In genomic region chr2:241609859-241610793, GRCh38 we compare ENCODE assay signal across 8 cellular contexts. TPM values are rescaled to one million over a fixed set of nuclear protein-coding genes. Genes with fewer than 3 reads are reported as not detected.
DNase-seq lines count a peak whose midpoint lies in the region; ATAC-seq and TF ChIP-seq lines count a peak whose summit lies in the region.

No MANE protein-coding gene starts in this region.

- peaks cover 3 to 10% (median 5%) of the 10 kb centered on the region in 4 donors for H3K36me3 ChIP-seq in liver (ENCODE audit: control insufficient read depth in 4 of 4, insufficient read depth in 3 of 4, low read depth in 1 of 4, low read length in 3 of 4)

- H3K27me3 ChIP-seq in liver (ENCODE audit: control insufficient read depth in 4 of 4, insufficient read depth in 4 of 4, low read length in 3 of 4) = no peaks in the 10 kb centered on the region

- peak overlapping the region in 2 of 3 donors; percentile 30 to 57 for H3K4me3 ChIP-seq in liver (ENCODE audit: low read depth in 1 of 3, low read length in 3 of 3)

- H3K9ac ChIP-seq in liver (ENCODE audit: low read depth in 1 of 2, low read length in 2 of 2) = peak overlapping the region in 1 of 2 donors; percentile 6

- WGBS in liver = 14% methylated on average over 76 of the region's 76 CpGs

- H3K27ac ChIP-seq in liver (ENCODE audit: low read depth in 1 of 2, low read length in 2 of 2) = no peak overlapping the region

- H3K9me3 ChIP-seq in liver (ENCODE audit: control insufficient read depth in 4 of 4, low read length in 3 of 4) = no peaks in the 10 kb centered on the region

- TF ChIP-seq CTCF in GM12873 (IDR thresholded peaks at IDR 0.05; ENCODE audit: insufficient read depth, low read depth, low read length, missing control alignments) = peak; percentile 68
- TF ChIP-seq CTCF in liver (IDR thresholded peaks at IDR 0.05; ENCODE audit: low read depth, low read length, missing input control) = peak; percentile 49

- peak; percentile 54 to 69 for TF ChIP-seq RAD21 in liver (IDR thresholded peaks at IDR 0.05)

- H3K4me1 ChIP-seq in liver (ENCODE audit: control insufficient read depth in 4 of 4, insufficient read depth in 4 of 4, low read length in 3 of 4) = peaks cover 2 to 8% (median 6%) of the 10 kb centered on the region in 4 donors

- DNase-seq in NCI-H2029 (lab: John Stamatoyannopoulos, UW) (peak; percentile 89), dermis blood vessel endothelial cell (peak; percentile 89), H4 (ENCODE audit: low spot score) (no peak)
- peak; percentile 91 for DNase-seq in activated CD4-positive, alpha-beta T cell treated with anti-CD3 and anti-CD28 coated beads, Interleukin-2, amount 50 U/mL, for 1 hour
- DNase-seq in stimulated activated CD4-positive, alpha-beta T cell treated with anti-CD3 and anti-CD28 coated beads, Interleukin-4, amount 100 ng/mL, for 1 hour = peak; percentile 92

- peak; percentile 94 for ATAC-seq in HG02642 (IDR thresholded peaks at IDR 0.05; ENCODE audit: poor library complexity, unreplicated experiment)

TF ChIP-seq in liver, 16 proteins besides CTCF, POLR2A, EP300 and RAD21:
- TF ChIP-seq YY1 (IDR thresholded peaks at IDR 0.05) (no peak), ZBTB33 (IDR thresholded peaks at IDR 0.05) (no peak), HNF4G (IDR thresholded peaks at IDR 0.05) (no peak), GABPA (IDR thresholded peaks at IDR 0.05 in 1 of 2, conservative IDR thresholded peaks at IDR 0.05 in 1 of 2) (no peak), REST (IDR thresholded peaks at IDR 0.05) (no peak), NR2F2 (IDR thresholded peaks at IDR 0.05) (no peak)

RNA-seq across cellular contexts. Expression of gene THAP4, which starts 26.8 kb away (rescaled TPM):
- 37.8 and 46.6 TPM in 2 replicates for total RNA-seq in dermis blood vessel endothelial cell
- 10 to 100 TPM; 16.8 to 20.5 TPM for total RNA-seq in liver
- polyA plus RNA-seq in liver = 10 to 100 TPM; 24.8 to 33.1 TPM
- total RNA-seq in H4 (2014; rRNA removed; shearing (Covaris generic)) = 30.1 and 39.9 TPM in 2 replicates

RNA-seq across cellular contexts. Expression of gene ATG4B, which starts 27.4 kb away (rescaled TPM):
- total RNA-seq in dermis blood vessel endothelial cell = 66.4 and 88.5 TPM in 2 replicates
- total RNA-seq in liver = 10 to 100 TPM; 31.0 to 50.3 TPM
- 10 to 100 TPM; 31.4 to 44.0 TPM for polyA plus RNA-seq in liver
- total RNA-seq in H4 (2014; rRNA removed; shearing (Covaris generic)) = 65.7 and 72.8 TPM in 2 replicates

RNA-seq across cellular contexts. Expression of gene BOK, which starts 51.6 kb away (rescaled TPM):
- total RNA-seq in dermis blood vessel endothelial cell (88.1 and 99.4 TPM in 2 replicates), liver (10 to 100 TPM; 11.3 to 30.5 TPM)
- 10 to 100 TPM; 57.5 to 82.1 TPM for polyA plus RNA-seq in liver
- total RNA-seq in H4 (2014; rRNA removed; shearing (Covaris generic)) = 1.2 and 2.3 TPM in 2 replicates
